ENCODE assay signal across 28 cellular contexts in the genomic region with DNA sequence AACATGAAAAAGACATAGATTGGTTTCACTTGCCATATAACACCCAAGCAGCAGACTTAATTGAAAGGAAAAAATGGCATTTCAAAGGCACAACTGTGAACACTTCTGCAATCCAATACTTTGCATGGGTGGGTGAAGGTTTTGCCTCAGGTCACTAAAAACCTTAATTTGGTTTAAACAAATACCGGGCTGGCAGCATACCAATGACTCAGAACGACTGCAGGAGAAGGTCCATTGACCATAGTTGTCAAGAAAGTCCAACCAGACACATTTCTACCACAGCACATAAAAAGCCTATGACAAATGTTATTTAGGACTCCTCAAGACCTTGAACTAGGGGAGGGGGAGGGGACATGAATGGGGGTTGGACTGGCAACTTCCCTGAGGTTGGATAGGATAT.
"Had no signal": no experiment of that assay in that cellular context is flagged by ENCODE, and none has a peak within 500 bp of the region (broad histone marks: within the 10 kb centered on the region; RNA-seq: fewer than 3 reads in every experiment).

No MANE protein-coding gene starts in this region.

- H3K9ac ChIP-seq: neural progenitor cell, parathyroid adenoma had no signal

- H3K27me3 Mint-ChIP-seq: naive thymus-derived CD8-positive, alpha-beta T cell; progenitor cell of endocrine pancreas; stimulated activated naive B cell treated with anti-CD40 and anti-IgM and Interleukin-4, amounts not matched to agents 10 μg/mL and 1 μg/mL and 100 μg/mL, for 72 hours; stimulated activated naive CD8-positive, alpha-beta T cell treated with anti-CD3 and anti-CD28 coated beads, Interleukin-15, Interleukin-2, amounts not matched to agents 100 ng/mL and 50 ng/mL, for 24 hours; type B pancreatic cell had no signal

- H3K27ac ChIP-seq: neural progenitor cell, ovary, parathyroid adenoma, psoas muscle, right lobe of liver, sigmoid colon, stomach, thoracic aorta, thyroid gland, tibial nerve, upper lobe of right lung, uterus had no signal

- H3K9me3 ChIP-seq: ovary, psoas muscle, right lobe of liver, sigmoid colon, stomach, thoracic aorta, thyroid gland, tibial nerve, upper lobe of right lung, uterus had no signal

- H2AFZ ChIP-seq: neural progenitor cell, parathyroid adenoma had no signal

- H3K79me2 ChIP-seq: parathyroid adenoma had no signal

- H3K9me3 Mint-ChIP-seq: naive thymus-derived CD8-positive, alpha-beta T cell; natural killer cell treated with Interleukin-12 subunit alpha and Interleukin-12 subunit beta and Interleukin-15 and Interleukin-18, amount 100 ng/mL, for 72 hours; neural progenitor cell; stimulated activated naive B cell treated with anti-CD40 and anti-IgM and Interleukin-4, amounts not matched to agents 10 μg/mL and 1 μg/mL and 100 μg/mL, for 72 hours; stimulated activated naive CD8-positive, alpha-beta T cell treated with anti-CD3 and anti-CD28 coated beads, Interleukin-15, Interleukin-2, amounts not matched to agents 100 ng/mL and 50 ng/mL, for 24 hours; type B pancreatic cell had no signal

- H3K36me3 Mint-ChIP-seq: naive thymus-derived CD8-positive, alpha-beta T cell; natural killer cell treated with Interleukin-12 subunit alpha and Interleukin-12 subunit beta and Interleukin-15 and Interleukin-18, amount 100 ng/mL, for 72 hours; neural progenitor cell; stimulated activated effector memory CD8-positive, alpha-beta T cell treated with anti-CD3 and anti-CD28 coated beads, Interleukin-12 subunit alpha, Interleukin-12 subunit beta, amount 100 ng/mL, for 72 hours; stimulated activated naive B cell treated with anti-CD40 and anti-IgM and Interleukin-4, amounts not matched to agents 10 μg/mL and 1 μg/mL and 100 μg/mL, for 72 hours; type B pancreatic cell had no signal

- H3K4me1 ChIP-seq: parathyroid adenoma, psoas muscle, right lobe of liver, sigmoid colon, stomach, thyroid gland, tibial nerve, upper lobe of right lung, uterus had no signal

- H3K27me3 ChIP-seq: ovary, right lobe of liver, sigmoid colon, thyroid gland, upper lobe of right lung, uterus had no signal

- H3K4me3 Mint-ChIP-seq: naive thymus-derived CD8-positive, alpha-beta T cell; natural killer cell treated with Interleukin-12 subunit alpha and Interleukin-12 subunit beta and Interleukin-15 and Interleukin-18, amount 100 ng/mL, for 72 hours; neural progenitor cell; stimulated activated effector memory CD8-positive, alpha-beta T cell treated with anti-CD3 and anti-CD28 coated beads, Interleukin-12 subunit alpha, Interleukin-12 subunit beta, amount 100 ng/mL, for 72 hours; stimulated activated naive B cell treated with anti-CD40 and anti-IgM and Interleukin-4, amounts not matched to agents 10 μg/mL and 1 μg/mL and 100 μg/mL, for 72 hours; stimulated activated naive CD8-positive, alpha-beta T cell treated with anti-CD3 and anti-CD28 coated beads, Interleukin-15, Interleukin-2, amounts not matched to agents 100 ng/mL and 50 ng/mL, for 24 hours; type B pancreatic cell had no signal

- DNase-seq: naive thymus-derived CD8-positive, alpha-beta T cell; occipital lobe; ovary; posterior cingulate gyrus; psoas muscle; right cardiac atrium; right lobe of liver; sigmoid colon; small intestine; stimulated activated CD4-positive, alpha-beta T cell treated with anti-CD3 and anti-CD28 coated beads, Interleukin-15, amount 100 ng/mL, for 24 hours; stimulated activated CD4-positive, alpha-beta T cell treated with anti-CD3 and anti-CD28 coated beads, Interleukin-2, amount 100 ng/mL, for 24 hours; stimulated activated CD4-positive, alpha-beta T cell treated with anti-CD3 and anti-CD28 coated beads, Interleukin-2, amount 100 ng/mL, for 48 hours; stimulated activated CD4-positive, alpha-beta T cell treated with anti-CD3 and anti-CD28 coated beads, Interleukin-4, amount 100 ng/mL, for 24 hours; stimulated activated naive B cell treated with anti-CD40 and anti-IgM and Interleukin-4, amounts not matched to agents 10 μg/mL and 1 μg/mL and 100 μg/mL, for 72 hours; stimulated activated naive CD4-positive, alpha-beta T cell treated with Interleukin-2 at 50 U/mL for 16 hours; stomach; thyroid gland; upper lobe of right lung; uterus had no signal

- H3K36me3 ChIP-seq: neural progenitor cell, ovary, right lobe of liver, sigmoid colon, stomach, thoracic aorta, thyroid gland, tibial nerve, upper lobe of right lung, uterus had no signal

- H3K4me3 ChIP-seq: neural progenitor cell, ovary, psoas muscle, right lobe of liver, sigmoid colon, stomach, thoracic aorta, thyroid gland, tibial nerve, upper lobe of right lung, uterus had no signal

- H3K4me2 ChIP-seq: neural progenitor cell had no signal

- H3K27ac Mint-ChIP-seq: naive thymus-derived CD8-positive, alpha-beta T cell; natural killer cell treated with Interleukin-12 subunit alpha and Interleukin-12 subunit beta and Interleukin-15 and Interleukin-18, amount 100 ng/mL, for 72 hours; neural progenitor cell; progenitor cell of endocrine pancreas; stimulated activated effector memory CD8-positive, alpha-beta T cell treated with anti-CD3 and anti-CD28 coated beads, Interleukin-12 subunit alpha, Interleukin-12 subunit beta, amount 100 ng/mL, for 72 hours; stimulated activated naive B cell treated with anti-CD40 and anti-IgM and Interleukin-4, amounts not matched to agents 10 μg/mL and 1 μg/mL and 100 μg/mL, for 72 hours; stimulated activated naive CD8-positive, alpha-beta T cell treated with anti-CD3 and anti-CD28 coated beads, Interleukin-15, Interleukin-2, amounts not matched to agents 100 ng/mL and 50 ng/mL, for 24 hours; type B pancreatic cell had no signal

- H3K4me1 Mint-ChIP-seq: naive thymus-derived CD8-positive, alpha-beta T cell; stimulated activated effector memory CD8-positive, alpha-beta T cell treated with anti-CD3 and anti-CD28 coated beads, Interleukin-12 subunit alpha, Interleukin-12 subunit beta, amount 100 ng/mL, for 72 hours; stimulated activated naive B cell treated with anti-CD40 and anti-IgM and Interleukin-4, amounts not matched to agents 10 μg/mL and 1 μg/mL and 100 μg/mL, for 72 hours had no signal
